ENCODE assay signal across 8 cellular contexts in the genomic region with DNA sequence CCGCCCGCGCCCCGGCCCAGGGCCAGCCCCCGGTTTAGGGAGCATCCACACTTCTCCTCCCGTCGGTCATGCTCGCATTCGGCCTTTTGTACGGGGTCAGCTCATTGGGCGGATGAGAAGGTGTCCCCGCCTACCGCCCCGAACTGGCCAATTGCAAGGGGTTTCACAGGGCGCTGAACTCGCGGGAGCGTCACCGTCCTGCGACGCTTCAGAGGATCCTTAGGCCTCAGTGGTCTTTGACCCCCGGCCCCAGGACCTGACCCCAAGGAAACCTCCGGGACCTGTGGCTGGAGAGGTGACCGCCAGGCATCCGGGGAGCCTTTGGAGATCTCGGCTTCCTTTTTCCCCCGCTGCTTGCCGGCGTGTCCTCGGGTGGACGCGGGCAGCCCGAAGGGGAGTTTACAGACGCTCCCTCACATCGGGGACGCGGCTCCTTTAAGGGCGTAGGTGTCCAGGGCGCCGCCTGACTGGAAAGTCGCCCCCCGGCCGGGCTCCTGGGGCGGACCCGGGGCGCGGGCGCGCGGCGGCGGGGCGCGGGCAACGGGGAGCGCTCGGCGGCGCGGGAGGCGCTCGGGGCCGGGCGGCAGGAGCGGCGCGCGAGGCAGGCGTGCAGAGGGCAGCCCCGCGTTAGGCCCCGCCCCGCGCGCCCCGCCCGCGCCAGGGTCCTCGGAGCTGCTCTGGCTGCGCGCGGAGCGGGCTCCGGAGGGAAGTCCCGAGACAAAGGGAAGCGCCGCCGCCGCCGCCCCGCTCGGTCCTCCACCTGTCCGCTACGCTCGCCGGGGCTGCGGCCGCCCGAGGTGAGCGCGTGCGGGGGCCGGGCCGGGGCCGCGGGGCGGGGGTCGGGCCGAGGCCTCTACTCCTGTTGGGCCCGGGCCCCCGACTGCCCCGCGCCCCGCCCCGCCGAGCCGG. TPM values are rescaled to one million over a fixed set of nuclear protein-coding genes. Genes with fewer than 3 reads are reported as not detected.
DNase-seq lines count a peak whose midpoint lies in the region; ATAC-seq and TF ChIP-seq lines count a peak whose summit lies in the region.

Gene UBE2I, plus strand, starts transcription at position 660 of the 909 bp plus-strand sequence. CDS start 4,395 bp downstream, outside the sequence.

- no peak for TF ChIP-seq POLR2A in breast epithelium (IDR thresholded peaks at IDR 0.05)

- peak; percentile 99 for DNase-seq in ACHN
- peak; percentile 98 for DNase-seq in NCI-H2227 (lab: John Stamatoyannopoulos, UW; ENCODE audit: unreplicated experiment)
- DNase-seq in WERI-Rb-1: peak; percentile 97
- DNase-seq in breast epithelium (ENCODE audit: low spot score in 2 of 2): peak; percentile 96 to 98

- intact Hi-C loops in breast epithelium (cut with DNase I; ENCODE audit: low total_unique reads): loop anchor here (2.0 kb wide), 1 partner anchor 38 kb away; no protein-coding TSS in a partner anchor

- TF ChIP-seq CTCF in WERI-Rb-1 (IDR thresholded peaks at IDR 0.05; ENCODE audit: low read depth, low read length): no peak
- no peak for TF ChIP-seq CTCF in breast epithelium (IDR thresholded peaks at IDR 0.05)

- H3K9me3 ChIP-seq in WERI-Rb-1 (ENCODE audit: severe bottlenecking) (no peaks in the 10 kb centered on the region), breast epithelium (no peaks in the 10 kb centered on the region), iPS-18c (ENCODE audit: control insufficient read depth, insufficient read depth, low read length) (no peaks in the 10 kb centered on the region), skeletal muscle tissue (ENCODE audit: control insufficient read depth in 3 of 3, low read length in 3 of 3) (no peaks in the 10 kb centered on the region)

- H3K9ac ChIP-seq in skeletal muscle tissue (ENCODE audit: low read depth in 1 of 3, low read length in 3 of 3): peak within 1 kb of the TSS; percentile 96 to 98 (median 98)

- ATAC-seq in GM18870 (IDR thresholded peaks at IDR 0.05; ENCODE audit: unreplicated experiment) (peak; percentile 70), HG03135 (IDR thresholded peaks at IDR 0.05; ENCODE audit: unreplicated experiment) (peak; percentile 64)

- H3K27me3 ChIP-seq in WERI-Rb-1 (ENCODE audit: insufficient read depth, low read depth, severe bottlenecking) (no peaks in the 10 kb centered on the region), breast epithelium (no peaks in the 10 kb centered on the region), skeletal muscle tissue (ENCODE audit: control insufficient read depth in 3 of 3, insufficient read depth in 3 of 3, low read length in 3 of 3) (peaks cover 0 to under 1% (median 0%) of the 10 kb centered on the region in 3 donors)

- H3K4me1 ChIP-seq in breast epithelium: peaks cover 18% of the 10 kb centered on the region in 2 donors
- H3K4me1 ChIP-seq in skeletal muscle tissue (ENCODE audit: control insufficient read depth in 3 of 3, insufficient read depth in 3 of 3, low read length in 3 of 3): peaks cover 30 to 45% (median 33%) of the 10 kb centered on the region in 3 donors

- H3K36me3 ChIP-seq in WERI-Rb-1: peaks cover 39% of the 10 kb centered on the region
- H3K36me3 ChIP-seq in breast epithelium: no peaks in the 10 kb centered on the region
- H3K36me3 ChIP-seq in skeletal muscle tissue (ENCODE audit: control insufficient read depth in 3 of 3, insufficient read depth in 3 of 3, low read length in 3 of 3): peaks cover 0 to 7% (median 5%) of the 10 kb centered on the region in 3 donors

- H3K27ac ChIP-seq in WERI-Rb-1 (peak within 1 kb of the TSS; percentile 100), breast epithelium (peak within 1 kb of the TSS; percentile 97), skeletal muscle tissue (ENCODE audit: low read depth, low read length) (peak within 1 kb of the TSS; percentile 99)

- in situ Hi-C loops in ACHN (cut with HindIII; ENCODE audit: low pct_ligation_motif_present, low pct_unique_long_range_greater_than_20kb, low sequenced_read_pairs): no loop called here

- peak within 1 kb of the TSS; percentile 86 for H3K4me3 ChIP-seq in WERI-Rb-1 (ENCODE audit: low read depth, low read length)
- peak within 1 kb of the TSS; percentile 75 to 88 (median 78) for H3K4me3 ChIP-seq in breast epithelium
- peak within 1 kb of the TSS; percentile 80 for H3K4me3 ChIP-seq in iPS-18c (ENCODE audit: insufficient read depth, low read depth, low read length)
- peak within 1 kb of the TSS; percentile 83 to 90 (median 87) for H3K4me3 ChIP-seq in skeletal muscle tissue (ENCODE audit: low read length in 3 of 3)

RNA-seq across cellular contexts. Expression of gene UBE2I, which starts in this region (rescaled TPM):
- total RNA-seq in breast epithelium: 10 to 100 TPM; 52.5 to 67.8 (median 62.2) TPM
- total RNA-seq in skeletal muscle tissue: 35.0 TPM

Comparison
In these comparisons a context has a peak if more than half of its experiments do, and no peak if none do; other contexts are left out.
1. Peak in every context shown above with its lines: DNase-seq, ATAC-seq, H3K4me3 ChIP-seq and H3K27ac ChIP-seq.